ENCODE assay signal across 9 cellular contexts in genomic region chr6:37860226-37860839, GRCh38. TPM values are rescaled to one million over a fixed set of nuclear protein-coding genes. Genes with fewer than 3 reads are reported as not detected.
DNase-seq lines count a peak whose midpoint lies in the region; ATAC-seq, FAIRE-seq and TF ChIP-seq lines count a peak whose summit lies in the region.
"Had no signal": no experiment of that assay in that cellular context is flagged by ENCODE, and none has a peak within 500 bp of the region (broad histone marks: within the 10 kb centered on the region; RNA-seq: fewer than 3 reads in every experiment).

No MANE protein-coding gene starts in this region.

- H3K4me2 ChIP-seq in A549, result no peak overlapping the region

- H3K4me1 ChIP-seq in A549 (peaks cover 38% of the 10 kb centered on the region), NT2/D1 (ENCODE audit: insufficient read depth, insufficient read length) (no peaks in the 10 kb centered on the region)

- no peak for FAIRE-seq in A549 (lab: Jason Lieb, UNC)

- peak; percentile 54 for TF ChIP-seq CTCF in A549 (IDR thresholded peaks at IDR 0.05)
- TF ChIP-seq CTCF in osteocyte (IDR thresholded peaks at IDR 0.05), result peak; percentile 76

- H3K27ac ChIP-seq in A549, result no peak overlapping the region
- H3K27ac ChIP-seq: epithelial cell of prostate had no signal

- H3K4me3 ChIP-seq in A549 (no peak overlapping the region), NT2/D1 (ENCODE audit: insufficient read length, low read depth) (no peak overlapping the region)

- peaks cover 2% of the 10 kb centered on the region for H3K36me3 ChIP-seq in NT2/D1 (ENCODE audit: insufficient read depth, insufficient read length, low read length)

- ATAC-seq in A549 (peak in 1 of 2 experiments; percentile 39; a peak in 1 of 6 replicates), HG02571 (IDR thresholded peaks at IDR 0.05; ENCODE audit: unreplicated experiment) (no peak), HG03175 (IDR thresholded peaks at IDR 0.05; ENCODE audit: unreplicated experiment) (no peak)

- H3K27me3 ChIP-seq in NT2/D1 (ENCODE audit: insufficient read depth, insufficient read length), result no peaks in the 10 kb centered on the region

- CTCF ChIA-PET in A549 (lab: Yijun Ruan, JAX), result interaction anchor here (0.6 to 1.0 kb wide), 4 partner anchors 22 to 816 kb away, joined by 3 to 7 read pairs (median 4); no protein-coding TSS in a partner anchor

- no peaks in the 10 kb centered on the region for H3K9me3 Mint-ChIP-seq in osteocyte (ENCODE audit: unreplicated experiment)

- H3K36me3 Mint-ChIP-seq in osteocyte (ENCODE audit: unreplicated experiment), result peaks cover 4% of the 10 kb centered on the region

- no peak overlapping the region for H3K27ac Mint-ChIP-seq in osteocyte (ENCODE audit: unreplicated experiment)

- H3K4me3 Mint-ChIP-seq in osteocyte (ENCODE audit: unreplicated experiment), result no peak overlapping the region

- H3K27me3 Mint-ChIP-seq in osteocyte (ENCODE audit: unreplicated experiment), result no peaks in the 10 kb centered on the region

- no peak for TF ChIP-seq POLR2A in A549 (IDR thresholded peaks at IDR 0.05; ENCODE audit: low read length)

- H3K9ac ChIP-seq in NT2/D1 (ENCODE audit: insufficient read length, low read depth), result no peak overlapping the region

- DNase-seq in A549 (ENCODE audit: low read depth in 1 of 2, low spot score in 1 of 2), result peak; percentile 12 to 40
- peak; percentile 35 for DNase-seq in Daoy (ENCODE audit: low read depth)
- DNase-seq in NT2/D1 (ENCODE audit: low read depth, low spot score), result peak; percentile 1
- peak; percentile 8 for DNase-seq in effector CD4-positive, alpha-beta T cell
- no peak for DNase-seq in osteocyte (ENCODE audit: extremely low spot score, unreplicated experiment)
- no peak for DNase-seq in activated CD8-positive, alpha-beta memory T cell treated with anti-CD3 and anti-CD28 coated beads for 24 hours

- peaks cover 28% of the 10 kb centered on the region for H3K4me1 Mint-ChIP-seq in osteocyte (ENCODE audit: unreplicated experiment)

- no peak for TF ChIP-seq EP300 in A549 (IDR thresholded peaks at IDR 0.05)

- H3K9me3 ChIP-seq in A549 (no peaks in the 10 kb centered on the region), NT2/D1 (ENCODE audit: insufficient read depth, low read length) (no peaks in the 10 kb centered on the region)

- POLR2A ChIA-PET in A549 (lab: Yijun Ruan, JAX), result interaction anchor here (1.7 kb wide), 1 partner anchor 41 kb away, joined by 7 read pairs; the partner anchor contains the start of gene ZFAND3

- WGBS in A549 (ENCODE audit: missing lambda C conversion rate), result 13% methylated on average over 1 of the region's 1 CpG

- TF ChIP-seq RAD21 in A549 (conservative IDR thresholded peaks at IDR 0.05 in 1 of 2, IDR thresholded peaks at IDR 0.05 in 1 of 2), result peak; percentile 39 to 44; a peak in 2 of 5 replicates

TF ChIP-seq in A549, 52 proteins besides CTCF, POLR2A, EP300 and RAD21:
- TF ChIP-seq ZNF302 (CRISPR knock-in tag; IDR thresholded peaks at IDR 0.05), result no peak
- no peak for TF ChIP-seq CBX2 (IDR thresholded peaks at IDR 0.05; ENCODE audit: borderline replicate concordance, low read depth)
- TF ChIP-seq SMC3 (IDR thresholded peaks at IDR 0.05), result peak; percentile 56; the same call in 2 of the 3 replicates
- no peak for TF ChIP-seq HOXA7 (CRISPR knock-in tag; IDR thresholded peaks at IDR 0.05)
- no peak for TF ChIP-seq USF2 (IDR thresholded peaks at IDR 0.05)
- no peak for TF ChIP-seq ESRRA (IDR thresholded peaks at IDR 0.05; ENCODE audit: borderline replicate concordance, low read length)

RNA-seq across cellular contexts. Expression of gene ZFAND3, which starts 40.8 kb away (rescaled TPM):
- polyA plus RNA-seq in A549 (2011; rRNA removed) (12.0 and 21.4 TPM in 2 replicates), A549 (2017; fragmentation: RNase III; extraction: RNeasy Plus Mini Kit Qiagen cat#74134 plus additional on column Dnase treatment) (50.0 to 53.4 TPM (median 52.4 TPM) in 3 replicates)
- polyA plus RNA-seq in A549 (2012; cell fraction: cytosol; rRNA removed), result 7.9 and 10.6 TPM in 2 replicates
- polyA plus RNA-seq in A549 (2012; cell fraction: nucleus; rRNA removed), result 8.3 and 14.5 TPM in 2 replicates
- 19.3 and 27.2 TPM in 2 replicates for polyA minus RNA-seq in A549 (2011; rRNA and poly(A)+ RNA removed)
- 8.7 and 12.9 TPM in 2 replicates for total RNA-seq in Daoy (2014; rRNA removed; shearing (Covaris generic))
- 84.4 and 89.8 TPM in 2 replicates for total RNA-seq in osteocyte

Comparison
In these comparisons a context has a peak if more than half of its experiments do, and no peak if none do; other contexts are left out.
1. DNase-seq: peak in A549 (2 of 2), Daoy (single experiment), NT2/D1 (single experiment) and effector CD4-positive, alpha-beta T cell (single experiment); none in osteocyte (single experiment) and activated CD8-positive, alpha-beta memory T cell treated with anti-CD3 and anti-CD28 coated beads for 24 hours (single experiment).